Comparison of ENCODE assay signal across 29 cellular contexts in the genomic region with DNA sequence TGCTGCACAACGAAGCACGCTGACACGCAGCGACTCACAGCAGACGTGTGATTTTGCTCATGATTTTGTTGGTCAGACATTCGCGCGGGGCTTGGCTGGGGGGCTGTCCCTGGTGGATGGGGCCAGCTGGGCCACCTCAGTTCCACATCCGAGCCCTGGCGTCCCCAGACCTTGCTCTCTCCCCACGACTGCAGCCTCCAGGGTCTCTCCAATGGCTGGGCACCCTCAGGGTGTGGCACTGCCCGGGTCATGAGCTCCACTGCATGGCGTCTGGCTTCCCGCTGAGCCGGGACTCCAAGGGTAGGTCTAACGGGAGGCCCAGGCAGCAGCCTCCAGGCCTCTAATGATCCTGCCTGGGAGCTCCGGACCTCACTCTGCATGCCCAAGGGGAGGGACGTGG.
DNase-seq lines count a peak whose midpoint lies in the region; ATAC-seq, FAIRE-seq and TF ChIP-seq lines count a peak whose summit lies in the region.
"Had no signal": no experiment of that assay in that cellular context is flagged by ENCODE, and none has a peak within 500 bp of the region (broad histone marks: within the 10 kb centered on the region; RNA-seq: fewer than 3 reads in every experiment).

No MANE protein-coding gene starts in this region.

- H3K79me1 ChIP-seq in H1 (ENCODE audit: low read depth, low read length), result no peaks in the 10 kb centered on the region

- 91% methylated on average over 18 of the region's 18 CpGs; no CpG with 5 or more reads in 1 of the 2 experiments for WGBS in H1 (ENCODE audit: extremely low coverage in 1 of 2, insufficient coverage in 1 of 2, insufficient read length in 1 of 2, insufficient replicate concordance in 2 of 2, low coverage in 1 of 2, low lambda C conversion rate in 2 of 2, missing lambda C conversion rate in 1 of 2), 2 experiments

- peak overlapping the region; percentile 69 for H4K8ac ChIP-seq in H1 (ENCODE audit: extremely low read depth, insufficient read depth, low read length)

- no peak overlapping the region for H2BK20ac ChIP-seq in H1 (ENCODE audit: low read length)

- no peak for FAIRE-seq in H1 (lab: Jason Lieb, UNC)
- FAIRE-seq: A549, GM12878, GM12892, GM18507, GM19239 had no signal

- intact Hi-C loops in posterior vena cava (cut with DNase I), result no loop called here
- intact Hi-C loops in upper lobe of right lung (cut with DNase I), result no loop called here

- H3K4me1 Mint-ChIP-seq in stimulated activated naive B cell treated with anti-CD40 and anti-IgM and Interleukin-4, amounts not matched to agents 10 μg/mL and 1 μg/mL and 100 μg/mL, for 72 hours, result no peaks in the 10 kb centered on the region
- H3K4me1 Mint-ChIP-seq: B cell; CD4-positive, alpha-beta memory T cell; CD4-positive, CD25-positive, alpha-beta regulatory T cell; CD8-positive, alpha-beta memory T cell had no signal

- H3K36me3 ChIP-seq in H1 (ENCODE audit: control insufficient read depth in 2 of 4, insufficient read depth in 4 of 4, low read length in 3 of 4), result no peaks in the 10 kb centered on the region
- H3K36me3 ChIP-seq in upper lobe of right lung, result no peaks in the 10 kb centered on the region
- H3K36me3 ChIP-seq: BLaER1 treated with 17β-estradiol and CSF1 and Interleukin-3, amounts not matched to agents 10 nM and 100 nM had no signal

- no peak overlapping the region for H2AK5ac ChIP-seq in H1 (ENCODE audit: low read depth, low read length)

- peaks cover 0 to 8% of the 10 kb centered on the region in 2 donors for H3K27me3 Mint-ChIP-seq in stimulated activated naive B cell treated with anti-CD40 and anti-IgM and Interleukin-4, amounts not matched to agents 10 μg/mL and 1 μg/mL and 100 μg/mL, for 72 hours
- H3K27me3 Mint-ChIP-seq: CD4-positive, alpha-beta memory T cell; CD4-positive, CD25-positive, alpha-beta regulatory T cell had no signal

- no peak overlapping the region for H3K27ac Mint-ChIP-seq in stimulated activated naive B cell treated with anti-CD40 and anti-IgM and Interleukin-4, amounts not matched to agents 10 μg/mL and 1 μg/mL and 100 μg/mL, for 72 hours
- H3K27ac Mint-ChIP-seq: B cell; CD4-positive, alpha-beta memory T cell; CD4-positive, CD25-positive, alpha-beta regulatory T cell; CD8-positive, alpha-beta memory T cell had no signal

- H3K4me3 ChIP-seq in H1 (ENCODE audit: extremely low read depth in 1 of 4, insufficient read depth in 2 of 4, low read depth in 3 of 4, low read length in 4 of 4) (no peak overlapping the region), upper lobe of right lung (no peak overlapping the region)
- H3K4me3 ChIP-seq: A549; BLaER1 treated with 17β-estradiol and CSF1 and Interleukin-3, amounts not matched to agents 10 nM and 100 nM; GM12878 had no signal

- H4K20me1 ChIP-seq in H1 (replicated peaks in 1 of 2; ENCODE audit: control insufficient read depth in 1 of 2, insufficient read depth in 2 of 2, low read length in 2 of 2), result no peaks in the 10 kb centered on the region
- H4K20me1 ChIP-seq: BLaER1 treated with 17β-estradiol and CSF1 and Interleukin-3, amounts not matched to agents 10 nM and 100 nM had no signal

- H3K79me2 ChIP-seq in H1 (ENCODE audit: control insufficient read depth in 1 of 2, insufficient read depth in 2 of 2, low read length in 2 of 2), result no peaks in the 10 kb centered on the region

- no peak overlapping the region for H4K5ac ChIP-seq in H1 (ENCODE audit: insufficient read length, low read depth, low read length)

- no peak for ATAC-seq in upper lobe of right lung
- ATAC-seq in stimulated activated naive B cell treated with anti-CD40 and anti-IgM and Interleukin-4, amounts not matched to agents 10 μg/mL and 1 μg/mL and 100 μg/mL, for 72 hours (replicated peaks), result no peak
- ATAC-seq in GM21786 (IDR thresholded peaks at IDR 0.05; ENCODE audit: unreplicated experiment), result no peak
- ATAC-seq: A549, GM12878 had no signal

- no peak overlapping the region for H3K18ac ChIP-seq in H1 (ENCODE audit: extremely low read depth, low read length)

- no peak overlapping the region for H2BK12ac ChIP-seq in H1 (ENCODE audit: low read depth, low read length)

- TF ChIP-seq CTCF in H1 (IDR thresholded peaks at IDR 0.05; ENCODE audit: control extremely low read depth in 1 of 3, insufficient read depth in 1 of 3, low read depth in 1 of 3, low read length in 3 of 3) (no peak), upper lobe of right lung (IDR thresholded peaks at IDR 0.05) (no peak)

- TF ChIP-seq POLR2A in H1 (IDR thresholded peaks at IDR 0.05; ENCODE audit: control extremely low read depth in 1 of 2, low read depth in 2 of 2, low read length in 2 of 2), result no peak

- no peak for TF ChIP-seq EP300 in H1 (IDR thresholded peaks at IDR 0.05; ENCODE audit: borderline replicate concordance in 1 of 2, low read depth in 2 of 2, low read length in 2 of 2)

- H2BK15ac ChIP-seq in H1 (ENCODE audit: low read length), result no peak overlapping the region

- no peak overlapping the region for H2AFZ ChIP-seq in H1 (ENCODE audit: low read length)

- peak; percentile 45 for DNase-seq in activated effector memory CD4-positive, alpha-beta T cell treated with anti-CD3 and anti-CD28 coated beads, Interleukin-2, amount 50 U/mL, for 16 hours
- DNase-seq in activated effector memory CD4-positive, alpha-beta T cell treated with Interleukin-2 at 50 U/mL for 16 hours, result no peak
- DNase-seq in H1 (ENCODE audit: low read depth in 1 of 2, low spot score in 2 of 2) (no peak), posterior vena cava (ENCODE audit: low spot score) (peak; percentile 73), upper lobe of right lung (peak; percentile 56), T-helper 1 cell (no peak)
- DNase-seq in stimulated activated naive B cell treated with anti-CD40 and anti-IgM and Interleukin-4, amounts not matched to agents 10 μg/mL and 1 μg/mL and 100 μg/mL, for 72 hours, result no peak
- DNase-seq: AML-193; CD4-positive, alpha-beta memory T cell; CD4-positive, CD25-positive, alpha-beta regulatory T cell; CD8-positive, alpha-beta memory T cell; COR-L47; DMS 273 treated with DMSO at 0.1 percent for 48 hours; DMS153; DMS53; DMS79; DND-41; EL; GDM1 had no signal

- no peaks in the 10 kb centered on the region for H3K23me2 ChIP-seq in H1 (ENCODE audit: low read depth, low read length)

- no peak overlapping the region for H3K4me2 ChIP-seq in H1 (ENCODE audit: insufficient read depth in 1 of 2, low read depth in 2 of 2, low read length in 2 of 2)
- H3K4me2 ChIP-seq: A549; BLaER1 treated with 17β-estradiol and CSF1 and Interleukin-3, amounts not matched to agents 10 nM and 100 nM had no signal

- H3K27ac ChIP-seq in H1 (ENCODE audit: low read depth, low read length) (no peak overlapping the region), upper lobe of right lung (no peak overlapping the region)
- H3K27ac ChIP-seq: 22Rv1; A549; BLaER1 treated with 17β-estradiol and CSF1 and Interleukin-3, amounts not matched to agents 10 nM and 100 nM; C4-2B had no signal

- H3K9me3 ChIP-seq in H1 (ENCODE audit: insufficient read depth in 2 of 2, low read depth in 1 of 2, low read length in 1 of 2) (peaks cover 33 to 68% of the 10 kb centered on the region in 2 experiments), upper lobe of right lung (no peaks in the 10 kb centered on the region)

- no peak overlapping the region for H2BK120ac ChIP-seq in H1 (replicated peaks; ENCODE audit: low read depth, low read length)

- POLR2A ChIA-PET in H1 (lab: Charles Lee; ENCODE audit: partially characterized antibody), result no interaction called here

- peaks cover 0 to 2% of the 10 kb centered on the region in 2 donors for H3K36me3 Mint-ChIP-seq in stimulated activated naive B cell treated with anti-CD40 and anti-IgM and Interleukin-4, amounts not matched to agents 10 μg/mL and 1 μg/mL and 100 μg/mL, for 72 hours
- H3K36me3 Mint-ChIP-seq: CD4-positive, alpha-beta memory T cell; CD4-positive, CD25-positive, alpha-beta regulatory T cell had no signal

- H3K4ac ChIP-seq in H1 (replicated peaks; ENCODE audit: insufficient read length, low read depth, low read length), result no peak overlapping the region

- peaks cover 8 to 13% of the 10 kb centered on the region in 2 donors for H3K9me3 Mint-ChIP-seq in stimulated activated naive B cell treated with anti-CD40 and anti-IgM and Interleukin-4, amounts not matched to agents 10 μg/mL and 1 μg/mL and 100 μg/mL, for 72 hours

- H3K56ac ChIP-seq in H1 (replicated peaks; ENCODE audit: insufficient read length, low read depth, low read length), result no peak overlapping the region

- no peak overlapping the region for H4K91ac ChIP-seq in H1 (replicated peaks; ENCODE audit: insufficient read length, low read length)

- CTCF ChIA-PET in H1 (lab: Charles Lee; ENCODE audit: partially characterized antibody), result no interaction called here

- no peak overlapping the region for H2BK5ac ChIP-seq in H1 (ENCODE audit: low read depth, low read length)

- TF ChIP-seq RAD21 in H1 (IDR thresholded peaks at IDR 0.05 in 1 of 2, conservative IDR thresholded peaks at IDR 0.05 in 1 of 2; ENCODE audit: low read depth in 2 of 2, low read length in 2 of 2), result no peak

- H3K23ac ChIP-seq in H1 (ENCODE audit: insufficient read length), result no peak overlapping the region

- H3K27me3 ChIP-seq in H1 (replicated peaks in 1 of 4; ENCODE audit: control insufficient read depth in 3 of 4, extremely low read depth in 1 of 4, insufficient read depth in 3 of 4, low read length in 3 of 4) (no peaks in the 10 kb centered on the region), upper lobe of right lung (no peaks in the 10 kb centered on the region)
- H3K27me3 ChIP-seq: BLaER1 treated with 17β-estradiol and CSF1 and Interleukin-3, amounts not matched to agents 10 nM and 100 nM had no signal

- no peak overlapping the region for H3K9ac ChIP-seq in H1 (replicated peaks in 1 of 4; ENCODE audit: extremely low read depth in 1 of 4, low read depth in 3 of 4, low read length in 3 of 4)
- H3K9ac ChIP-seq: BLaER1 treated with 17β-estradiol and CSF1 and Interleukin-3, amounts not matched to agents 10 nM and 100 nM had no signal

- no peaks in the 10 kb centered on the region; a peak in 1 of 7 replicates for H3K4me1 ChIP-seq in H1 (replicated peaks in 1 of 4; ENCODE audit: control insufficient read depth in 3 of 4, insufficient read depth in 4 of 4, low read length in 3 of 4)
- H3K4me1 ChIP-seq in upper lobe of right lung, result no peaks in the 10 kb centered on the region
- H3K4me1 ChIP-seq: A549 had no signal

- no peak overlapping the region for H3K14ac ChIP-seq in H1 (ENCODE audit: insufficient read length)

- no peak overlapping the region for H3K4me3 Mint-ChIP-seq in stimulated activated naive B cell treated with anti-CD40 and anti-IgM and Interleukin-4, amounts not matched to agents 10 μg/mL and 1 μg/mL and 100 μg/mL, for 72 hours
- H3K4me3 Mint-ChIP-seq: B cell; CD4-positive, alpha-beta memory T cell; CD4-positive, CD25-positive, alpha-beta regulatory T cell; CD8-positive, alpha-beta memory T cell had no signal

TF ChIP-seq in H1, 55 proteins besides CTCF, POLR2A, EP300 and RAD21 (continues in another document):
- TF ChIP-seq RFX5 (IDR thresholded peaks at IDR 0.05; ENCODE audit: borderline replicate concordance, low read depth, low read length) (no peak), BRCA1 (IDR thresholded peaks at IDR 0.05; ENCODE audit: low read depth, low read length) (no peak), PHF8 (conservative IDR thresholded peaks at IDR 0.05; ENCODE audit: low read depth, low read length) (no peak), KDM4A (IDR thresholded peaks at IDR 0.05; ENCODE audit: low read depth, low read length, severe bottlenecking) (no peak), RNF2 (IDR thresholded peaks at IDR 0.05; ENCODE audit: borderline replicate concordance, low read depth, low read length, missing control alignments, poor library complexity, severe bottlenecking) (no peak)

Comparison
In these comparisons a context has a peak if more than half of its experiments do, and no peak if none do; other contexts are left out.
1. DNase-seq: peak in activated effector memory CD4-positive, alpha-beta T cell treated with anti-CD3 and anti-CD28 coated beads, Interleukin-2, amount 50 U/mL, for 16 hours (single experiment), posterior vena cava (single experiment) and upper lobe of right lung (single experiment); none in activated effector memory CD4-positive, alpha-beta T cell treated with Interleukin-2 at 50 U/mL for 16 hours (single experiment), H1 (0 of 2), stimulated activated naive B cell treated with anti-CD40 and anti-IgM and Interleukin-4, amounts not matched to agents 10 μg/mL and 1 μg/mL and 100 μg/mL, for 72 hours (single experiment) and T-helper 1 cell (0 of 5).